ENCODE assay signal across 8 cellular contexts in genomic region chr6:15358579-15359327, GRCh38.
A peak's percentile ranks its signal among the peaks of the same experiment; 100 is the strongest.
DNase-seq lines count a peak whose midpoint lies in the region; ATAC-seq and TF ChIP-seq lines count a peak whose summit lies in the region.

No MANE protein-coding gene starts in this region.

- intact Hi-C loops in ascending aorta (cut with DNase I), result no loop called here

- H3K36me3 ChIP-seq in ascending aorta, result no peaks in the 10 kb centered on the region

- H3K4me3 ChIP-seq in GM12865 (ENCODE audit: low read depth, low read length) (peak overlapping the region; percentile 41), ascending aorta (no peak overlapping the region)

- no peaks in the 10 kb centered on the region for H3K4me1 ChIP-seq in ascending aorta

- DNase-seq in GM12865 (ENCODE audit: low read depth) (peak; percentile 71), SKM-1 treated with dmso at 0.1 percent for 144 hours (lab: John Stamatoyannopoulos, UW; ENCODE audit: unreplicated experiment) (peak; percentile 27), kidney tubule cell (ENCODE audit: low spot score) (peak; percentile 87), globus pallidus (ENCODE audit: low spot score) (no peak), ascending aorta (ENCODE audit: low spot score in 2 of 2) (no peak), RWPE1 (ENCODE audit: low spot score) (no peak)
- no peak for DNase-seq in activated CD8-positive, alpha-beta memory T cell treated with anti-CD3 and anti-CD28 coated beads, Interleukin-2, amount 50 U/mL, for 48 hours

- TF ChIP-seq CTCF in GM12865 (IDR thresholded peaks at IDR 0.05; ENCODE audit: insufficient read depth, low read depth, low read length, missing control alignments) (no peak), ascending aorta (IDR thresholded peaks at IDR 0.05) (no peak), RWPE1 (conservative IDR thresholded peaks at IDR 0.05; ENCODE audit: low read depth) (no peak)

- H3K27me3 ChIP-seq in ascending aorta, result no peaks in the 10 kb centered on the region

- H3K9me3 ChIP-seq in ascending aorta, result no peaks in the 10 kb centered on the region

- H3K27ac ChIP-seq in ascending aorta, result no peak overlapping the region
- H3K27ac ChIP-seq in RWPE1, result no peak overlapping the region

- POLR2A ChIA-PET in RWPE1 (lab: Yijun Ruan, JAX; ENCODE audit: low non-redundant PET), result no interaction called here

- CTCF ChIA-PET in RWPE1 (lab: Yijun Ruan, JAX), result no interaction called here

- ATAC-seq in HG02678 (IDR thresholded peaks at IDR 0.05; ENCODE audit: unreplicated experiment), result peak; percentile 47

Comparison
In these comparisons a context has a peak if more than half of its experiments do, and no peak if none do; other contexts are left out.
1. DNase-seq: peak in GM12865 (single experiment), SKM-1 treated with dmso at 0.1 percent for 144 hours (single experiment) and kidney tubule cell (single experiment); none in globus pallidus (single experiment), ascending aorta (0 of 2), activated CD8-positive, alpha-beta memory T cell treated with anti-CD3 and anti-CD28 coated beads, Interleukin-2, amount 50 U/mL, for 48 hours (single experiment) and RWPE1 (single experiment).